8 cellular contexts compared by ENCODE assay signal in genomic region chr11:47552086-47552580, GRCh38. TPM values are rescaled to one million over a fixed set of nuclear protein-coding genes. Genes with fewer than 3 reads are reported as not detected.
DNase-seq lines count a peak whose midpoint lies in the region; ATAC-seq, FAIRE-seq and TF ChIP-seq lines count a peak whose summit lies in the region.

No MANE protein-coding gene starts in this region.

- no peak for FAIRE-seq in pancreas (lab: Jason Lieb, UNC)

- no peaks in the 10 kb centered on the region for H3K27me3 ChIP-seq in pancreas

- peak overlapping the region; percentile 84 for H3K4me3 ChIP-seq in LNCaP clone FGC (ENCODE audit: low read depth, low read length)
- H3K4me3 ChIP-seq in pancreas, result peak overlapping the region; percentile 63 to 99 (median 86)

- intact Hi-C loops in head of caudate nucleus (cut with DNase I) (loop anchor here (2.0 to 10.0 kb wide), 2 partner anchors 87 to 127 kb away; no protein-coding TSS in a partner anchor), pancreas (cut with DNase I) (no loop called here)

- ATAC-seq in GM18505 (IDR thresholded peaks at IDR 0.05; ENCODE audit: unreplicated experiment), result peak; percentile 3
- peak in 3 of 4 donors; percentile 15 to 31 (median 24) for ATAC-seq in pancreas
- ATAC-seq in HG03457 (IDR thresholded peaks at IDR 0.05; ENCODE audit: unreplicated experiment), result no peak

- no peak for TF ChIP-seq CTCF in LNCaP clone FGC (IDR thresholded peaks at IDR 0.05; ENCODE audit: control insufficient read depth, extremely low read depth, insufficient read depth)
- no peak for TF ChIP-seq CTCF in pancreas (IDR thresholded peaks at IDR 0.05)

- peak overlapping the region; percentile 95 for H3K27ac Mint-ChIP-seq in activated naive CD4-positive, alpha-beta T cell treated with anti-CD3 and anti-CD28 coated beads, Interleukin-2, amount 10 ng/mL, durations not matched to agents 7 days and 5 days

- peak; percentile 44 for DNase-seq in AG08396 (ENCODE audit: low spot score)
- no peak for DNase-seq in LNCaP clone FGC (ENCODE audit: low read depth)
- DNase-seq in activated naive CD4-positive, alpha-beta T cell treated with anti-CD3 and anti-CD28 coated beads, Interleukin-2, amount 10 ng/mL, durations not matched to agents 7 days and 5 days, result peak; percentile 47
- DNase-seq in head of caudate nucleus, result peak in 34 of 42 donors; percentile 5 to 59 (median 38)
- peak in 4 of 6 donors; percentile 17 to 75 (median 52) for DNase-seq in pancreas
- no peak for DNase-seq in DMS153 (lab: John Stamatoyannopoulos, UW)

- peaks cover 17 to 30% (median 23%) of the 10 kb centered on the region in 3 donors for H3K4me1 ChIP-seq in pancreas

- WGBS in pancreas, 2 donors, result 1 to 2% methylated on average over 23 of the region's 23 CpGs

- no peaks in the 10 kb centered on the region for H3K9me3 Mint-ChIP-seq in activated naive CD4-positive, alpha-beta T cell treated with anti-CD3 and anti-CD28 coated beads, Interleukin-2, amount 10 ng/mL, durations not matched to agents 7 days and 5 days

- H3K4me3 Mint-ChIP-seq in activated naive CD4-positive, alpha-beta T cell treated with anti-CD3 and anti-CD28 coated beads, Interleukin-2, amount 10 ng/mL, durations not matched to agents 7 days and 5 days, result peak overlapping the region; percentile 99

- peaks cover 28% of the 10 kb centered on the region for H3K36me3 Mint-ChIP-seq in activated naive CD4-positive, alpha-beta T cell treated with anti-CD3 and anti-CD28 coated beads, Interleukin-2, amount 10 ng/mL, durations not matched to agents 7 days and 5 days

- H3K36me3 ChIP-seq in pancreas, result no peaks in the 10 kb centered on the region

- H3K4me1 Mint-ChIP-seq in activated naive CD4-positive, alpha-beta T cell treated with anti-CD3 and anti-CD28 coated beads, Interleukin-2, amount 10 ng/mL, durations not matched to agents 7 days and 5 days, result peaks cover 51% of the 10 kb centered on the region

- no peak for TF ChIP-seq POLR2A in GM18505 (IDR thresholded peaks at IDR 0.05; ENCODE audit: borderline replicate concordance, extremely low read depth, insufficient read depth, insufficient read length)

- CTCF ChIA-PET in activated naive CD4-positive, alpha-beta T cell treated with anti-CD3 and anti-CD28 coated beads, Interleukin-2, amount 10 ng/mL, durations not matched to agents 7 days and 5 days (lab: Charles Lee), result interaction anchor here (0.6 to 3.2 kb wide), 11 partner anchors 11 to 164 kb away, joined by 3 to 13 read pairs (median 3); partner anchors contain the start of genes AGBL2 and KBTBD4

- peak overlapping the region; percentile 76 to 89 (median 80) for H3K27ac ChIP-seq in pancreas

- peaks cover 4% of the 10 kb centered on the region for H3K27me3 Mint-ChIP-seq in activated naive CD4-positive, alpha-beta T cell treated with anti-CD3 and anti-CD28 coated beads, Interleukin-2, amount 10 ng/mL, durations not matched to agents 7 days and 5 days

- no peaks in the 10 kb centered on the region for H3K9me3 ChIP-seq in pancreas

RNA-seq across cellular contexts. Expression of gene CELF1, which starts 0.8 kb away (rescaled TPM):
- 10 to 100 TPM; 31.0 to 56.3 (median 38.4) TPM for total RNA-seq in pancreas
- polyA plus RNA-seq in pancreas, result 10 to 100 TPM; 20.0 to 29.5 TPM

RNA-seq across cellular contexts. Expression of gene PTPMT1, which starts 13.3 kb away (rescaled TPM):
- 10 to 100 TPM; 15.7 to 24.7 (median 19.6) TPM for total RNA-seq in pancreas
- polyA plus RNA-seq in pancreas, result 10 to 100 TPM; 24.6 to 34.3 TPM

RNA-seq across cellular contexts. Expression of gene KBTBD4, which starts 26.6 kb away (rescaled TPM):
- total RNA-seq in pancreas, result 1 to 10 TPM; 4.3 to 8.9 (median 6.7) TPM
- polyA plus RNA-seq in pancreas, result 10 to 100 TPM in 1 of 2 donors, 1 to 10 TPM in 1; 3.5 to 13.0 TPM

RNA-seq across cellular contexts. Expression of gene NDUFS3, which starts 26.7 kb away (rescaled TPM):
- total RNA-seq in pancreas, result 10 to 100 TPM; 28.8 to 48.5 (median 35.3) TPM
- 100 to 1,000 TPM in 1 of 2 donors, 10 to 100 TPM in 1; 85.8 to 113 TPM for polyA plus RNA-seq in pancreas

RNA-seq across cellular contexts. Expression of gene FAM180B, which starts 34.3 kb away (rescaled TPM):
- under 1 TPM in 1 of 6 donors, not detected in 5; 0.17 TPM for total RNA-seq in pancreas
- polyA plus RNA-seq in pancreas, result not detected

Comparison
In these comparisons a context has a peak if more than half of its experiments do, and no peak if none do; other contexts are left out.
1. DNase-seq: peak in AG08396 (single experiment), activated naive CD4-positive, alpha-beta T cell treated with anti-CD3 and anti-CD28 coated beads, Interleukin-2, amount 10 ng/mL, durations not matched to agents 7 days and 5 days (single experiment), head of caudate nucleus (34 of 42) and pancreas (4 of 6); none in LNCaP clone FGC (single experiment) and DMS153 (single experiment).